ENCODE assay signal across 1 cellular context in the genomic region with DNA sequence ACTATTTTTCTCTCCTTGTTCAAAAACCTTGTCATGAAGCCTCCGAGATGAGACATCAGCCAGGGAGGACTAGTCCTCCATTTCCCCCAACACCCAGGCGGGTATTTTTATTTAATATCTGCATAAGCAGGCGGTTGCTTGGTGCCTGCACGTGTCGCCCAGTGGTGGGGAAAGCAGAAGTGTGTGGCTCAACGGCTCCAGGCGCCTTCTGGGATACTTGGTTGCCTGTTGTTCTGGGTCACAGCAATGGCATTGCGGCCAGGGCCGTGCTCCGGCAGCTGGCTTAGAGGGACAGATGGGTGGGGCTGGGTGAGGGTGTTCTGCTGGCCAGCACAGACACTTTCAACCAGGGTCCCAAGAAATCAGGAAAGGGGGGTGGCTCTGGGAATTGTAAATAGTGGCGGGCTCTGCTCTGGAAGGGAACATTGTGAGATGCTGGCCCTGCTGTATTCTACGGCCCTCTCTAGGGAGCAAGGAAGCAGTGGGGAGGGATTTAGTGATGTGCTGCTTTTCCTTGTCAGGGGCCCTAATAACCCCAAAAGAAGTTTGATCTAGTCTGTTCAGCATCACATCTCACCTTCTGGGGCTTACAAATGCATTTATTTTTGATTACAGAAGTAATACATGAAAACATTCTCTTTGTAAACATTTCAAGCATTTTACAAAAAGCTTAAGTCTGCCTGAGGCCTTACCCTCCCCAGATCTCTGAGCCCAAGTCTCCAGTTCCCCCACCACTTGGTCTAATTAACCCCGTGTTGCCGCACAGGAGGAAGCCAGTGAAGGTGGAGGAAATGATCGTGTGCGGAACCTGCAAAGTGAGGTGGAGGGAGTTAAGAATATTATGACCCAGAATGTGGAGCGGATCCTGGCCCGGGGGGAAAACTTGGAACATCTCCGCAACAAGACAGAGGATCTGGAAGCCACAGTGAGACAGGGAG.
TF ChIP-seq lines count a peak whose summit lies in the region.

No MANE protein-coding gene starts in this region.

TF ChIP-seq in K562, 482 proteins besides CTCF, POLR2A, EP300 and RAD21 (continued from another document and continues in another):
- TF ChIP-seq, protein P1, sequence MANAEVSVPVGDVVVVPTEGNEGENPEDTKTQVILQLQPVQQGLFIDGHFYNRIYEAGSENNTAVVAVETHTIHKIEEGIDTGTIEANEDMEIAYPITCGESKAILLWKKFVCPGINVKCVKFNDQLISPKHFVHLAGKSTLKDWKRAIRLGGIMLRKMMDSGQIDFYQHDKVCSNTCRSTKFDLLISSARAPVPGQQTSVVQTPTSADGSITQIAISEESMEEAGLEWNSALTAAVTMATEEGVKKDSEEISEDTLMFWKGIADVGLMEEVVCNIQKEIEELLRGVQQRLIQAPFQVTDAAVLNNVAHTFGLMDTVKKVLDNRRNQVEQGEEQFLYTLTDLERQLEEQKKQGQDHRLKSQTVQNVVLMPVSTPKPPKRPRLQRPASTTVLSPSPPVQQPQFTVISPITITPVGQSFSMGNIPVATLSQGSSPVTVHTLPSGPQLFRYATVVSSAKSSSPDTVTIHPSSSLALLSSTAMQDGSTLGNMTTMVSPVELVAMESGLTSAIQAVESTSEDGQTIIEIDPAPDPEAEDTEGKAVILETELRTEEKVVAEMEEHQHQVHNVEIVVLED (CRISPR knock-in tag; IDR thresholded peaks at IDR 0.05) = peak; percentile 31; the same call in 1 of the 2 replicates
- no peak for TF ChIP-seq ILK (tag; IDR thresholded peaks at IDR 0.05; ENCODE audit: borderline replicate concordance, low read depth)
- TF ChIP-seq ERF (CRISPR knock-in tag; IDR thresholded peaks at IDR 0.05) = 0 out of 2 replicates have a peak, but pooled peaks have one; percentile 43
- peak; percentile 60 for TF ChIP-seq EP400 (IDR thresholded peaks at IDR 0.05)
- TF ChIP-seq SREBF2 (CRISPR knock-in tag; IDR thresholded peaks at IDR 0.05) = no peak
- no peak for TF ChIP-seq FOSL1 (tag; conservative IDR thresholded peaks at IDR 0.05)
- TF ChIP-seq, protein P2, sequence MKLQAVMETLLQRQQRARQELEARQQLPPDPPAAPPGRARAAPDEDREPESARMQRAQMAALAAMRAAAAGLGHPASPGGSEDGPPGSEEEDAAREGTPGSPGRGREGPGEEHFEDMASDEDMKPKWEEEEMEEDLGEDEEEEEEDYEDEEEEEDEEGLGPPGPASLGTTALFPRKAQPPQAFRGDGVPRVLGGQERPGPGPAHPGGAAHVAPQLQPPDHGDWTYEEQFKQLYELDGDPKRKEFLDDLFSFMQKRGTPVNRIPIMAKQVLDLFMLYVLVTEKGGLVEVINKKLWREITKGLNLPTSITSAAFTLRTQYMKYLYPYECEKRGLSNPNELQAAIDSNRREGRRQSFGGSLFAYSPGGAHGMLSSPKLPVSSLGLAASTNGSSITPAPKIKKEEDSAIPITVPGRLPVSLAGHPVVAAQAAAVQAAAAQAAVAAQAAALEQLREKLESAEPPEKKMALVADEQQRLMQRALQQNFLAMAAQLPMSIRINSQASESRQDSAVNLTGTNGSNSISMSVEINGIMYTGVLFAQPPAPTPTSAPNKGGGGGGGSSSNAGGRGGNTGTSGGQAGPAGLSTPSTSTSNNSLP (IDR thresholded peaks at IDR 0.05; ENCODE audit: borderline replicate concordance, low read depth, low read length) = no peak
- 0 out of 2 replicates have a peak, but pooled peaks have one; percentile 12 for TF ChIP-seq ZNF561 (CRISPR knock-in tag; conservative IDR thresholded peaks at IDR 0.05)
- TF ChIP-seq CBFB (CRISPR knock-in tag; IDR thresholded peaks at IDR 0.05) = 0 out of 2 replicates have a peak, but pooled peaks have one; percentile 43
- no peak for TF ChIP-seq TFAM (CRISPR knock-in tag; conservative IDR thresholded peaks at IDR 0.05)
- TF ChIP-seq HCFC1 (IDR thresholded peaks at IDR 0.05; ENCODE audit: low read depth, low read length) = no peak
- TF ChIP-seq SPI1 (IDR thresholded peaks at IDR 0.05; ENCODE audit: borderline replicate concordance, low read depth, low read length) = peak; percentile 88
- no peak for TF ChIP-seq NONO (IDR thresholded peaks at IDR 0.05; ENCODE audit: low read depth in 2 of 2, low read length in 1 of 2)
- TF ChIP-seq, protein P3, sequence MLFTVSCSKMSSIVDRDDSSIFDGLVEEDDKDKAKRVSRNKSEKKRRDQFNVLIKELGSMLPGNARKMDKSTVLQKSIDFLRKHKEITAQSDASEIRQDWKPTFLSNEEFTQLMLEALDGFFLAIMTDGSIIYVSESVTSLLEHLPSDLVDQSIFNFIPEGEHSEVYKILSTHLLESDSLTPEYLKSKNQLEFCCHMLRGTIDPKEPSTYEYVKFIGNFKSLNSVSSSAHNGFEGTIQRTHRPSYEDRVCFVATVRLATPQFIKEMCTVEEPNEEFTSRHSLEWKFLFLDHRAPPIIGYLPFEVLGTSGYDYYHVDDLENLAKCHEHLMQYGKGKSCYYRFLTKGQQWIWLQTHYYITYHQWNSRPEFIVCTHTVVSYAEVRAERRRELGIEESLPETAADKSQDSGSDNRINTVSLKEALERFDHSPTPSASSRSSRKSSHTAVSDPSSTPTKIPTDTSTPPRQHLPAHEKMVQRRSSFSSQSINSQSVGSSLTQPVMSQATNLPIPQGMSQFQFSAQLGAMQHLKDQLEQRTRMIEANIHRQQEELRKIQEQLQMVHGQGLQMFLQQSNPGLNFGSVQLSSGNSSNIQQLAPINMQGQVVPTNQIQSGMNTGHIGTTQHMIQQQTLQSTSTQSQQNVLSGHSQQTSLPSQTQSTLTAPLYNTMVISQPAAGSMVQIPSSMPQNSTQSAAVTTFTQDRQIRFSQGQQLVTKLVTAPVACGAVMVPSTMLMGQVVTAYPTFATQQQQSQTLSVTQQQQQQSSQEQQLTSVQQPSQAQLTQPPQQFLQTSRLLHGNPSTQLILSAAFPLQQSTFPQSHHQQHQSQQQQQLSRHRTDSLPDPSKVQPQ (CRISPR knock-in tag; IDR thresholded peaks at IDR 0.05; ENCODE audit: borderline replicate concordance) = no peak
- TF ChIP-seq, protein P4, sequence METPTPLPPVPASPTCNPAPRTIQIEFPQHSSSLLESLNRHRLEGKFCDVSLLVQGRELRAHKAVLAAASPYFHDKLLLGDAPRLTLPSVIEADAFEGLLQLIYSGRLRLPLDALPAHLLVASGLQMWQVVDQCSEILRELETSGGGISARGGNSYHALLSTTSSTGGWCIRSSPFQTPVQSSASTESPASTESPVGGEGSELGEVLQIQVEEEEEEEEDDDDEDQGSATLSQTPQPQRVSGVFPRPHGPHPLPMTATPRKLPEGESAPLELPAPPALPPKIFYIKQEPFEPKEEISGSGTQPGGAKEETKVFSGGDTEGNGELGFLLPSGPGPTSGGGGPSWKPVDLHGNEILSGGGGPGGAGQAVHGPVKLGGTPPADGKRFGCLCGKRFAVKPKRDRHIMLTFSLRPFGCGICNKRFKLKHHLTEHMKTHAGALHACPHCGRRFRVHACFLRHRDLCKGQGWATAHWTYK (CRISPR knock-in tag; IDR thresholded peaks at IDR 0.05) = peak; percentile 54; the same call in 1 of the 2 replicates
- peak; percentile 88 for TF ChIP-seq BHLHE40 (IDR thresholded peaks at IDR 0.05; ENCODE audit: low read length)
- TF ChIP-seq MCM7 (IDR thresholded peaks at IDR 0.05) = no peak
- no peak for TF ChIP-seq FOXA1 (IDR thresholded peaks at IDR 0.05; ENCODE audit: borderline replicate concordance)
- no peak for TF ChIP-seq ZNF79 (CRISPR knock-in tag; IDR thresholded peaks at IDR 0.05; ENCODE audit: low read depth)
- TF ChIP-seq SMAD3 (CRISPR knock-in tag; conservative IDR thresholded peaks at IDR 0.05) = no peak; the same call in 1 of the 2 replicates
- TF ChIP-seq TAF7 (tag; IDR thresholded peaks at IDR 0.05) = no peak
- 0 out of 2 replicates have a peak, but pooled peaks have one; percentile 72 for TF ChIP-seq ZNF695 (CRISPR knock-in tag; IDR thresholded peaks at IDR 0.05)
- TF ChIP-seq, protein P5, sequence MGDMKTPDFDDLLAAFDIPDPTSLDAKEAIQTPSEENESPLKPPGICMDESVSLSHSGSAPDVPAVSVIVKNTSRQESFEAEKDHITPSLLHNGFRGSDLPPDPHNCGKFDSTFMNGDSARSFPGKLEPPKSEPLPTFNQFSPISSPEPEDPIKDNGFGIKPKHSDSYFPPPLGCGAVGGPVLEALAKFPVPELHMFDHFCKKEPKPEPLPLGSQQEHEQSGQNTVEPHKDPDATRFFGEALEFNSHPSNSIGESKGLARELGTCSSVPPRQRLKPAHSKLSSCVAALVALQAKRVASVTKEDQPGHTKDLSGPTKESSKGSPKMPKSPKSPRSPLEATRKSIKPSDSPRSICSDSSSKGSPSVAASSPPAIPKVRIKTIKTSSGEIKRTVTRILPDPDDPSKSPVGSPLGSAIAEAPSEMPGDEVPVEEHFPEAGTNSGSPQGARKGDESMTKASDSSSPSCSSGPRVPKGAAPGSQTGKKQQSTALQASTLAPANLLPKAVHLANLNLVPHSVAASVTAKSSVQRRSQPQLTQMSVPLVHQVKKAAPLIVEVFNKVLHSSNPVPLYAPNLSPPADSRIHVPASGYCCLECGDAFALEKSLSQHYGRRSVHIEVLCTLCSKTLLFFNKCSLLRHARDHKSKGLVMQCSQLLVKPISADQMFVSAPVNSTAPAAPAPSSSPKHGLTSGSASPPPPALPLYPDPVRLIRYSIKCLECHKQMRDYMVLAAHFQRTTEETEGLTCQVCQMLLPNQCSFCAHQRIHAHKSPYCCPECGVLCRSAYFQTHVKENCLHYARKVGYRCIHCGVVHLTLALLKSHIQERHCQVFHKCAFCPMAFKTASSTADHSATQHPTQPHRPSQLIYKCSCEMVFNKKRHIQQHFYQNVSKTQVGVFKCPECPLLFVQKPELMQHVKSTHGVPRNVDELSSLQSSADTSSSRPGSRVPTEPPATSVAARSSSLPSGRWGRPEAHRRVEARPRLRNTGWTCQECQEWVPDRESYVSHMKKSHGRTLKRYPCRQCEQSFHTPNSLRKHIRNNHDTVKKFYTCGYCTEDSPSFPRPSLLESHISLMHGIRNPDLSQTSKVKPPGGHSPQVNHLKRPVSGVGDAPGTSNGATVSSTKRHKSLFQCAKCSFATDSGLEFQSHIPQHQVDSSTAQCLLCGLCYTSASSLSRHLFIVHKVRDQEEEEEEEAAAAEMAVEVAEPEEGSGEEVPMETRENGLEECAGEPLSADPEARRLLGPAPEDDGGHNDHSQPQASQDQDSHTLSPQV (IDR thresholded peaks at IDR 0.05) = peak; percentile 86
- TF ChIP-seq POLR3A (IDR thresholded peaks at IDR 0.05; ENCODE audit: borderline replicate concordance, extremely low read depth, insufficient read depth, insufficient read length) = no peak
- no peak for TF ChIP-seq NCOA6 (IDR thresholded peaks at IDR 0.05)
- peak; percentile 43; the same call in 1 of the 2 replicates for TF ChIP-seq POLR2G (IDR thresholded peaks at IDR 0.05; ENCODE audit: low read depth, low read length)
- TF ChIP-seq, protein P6, sequence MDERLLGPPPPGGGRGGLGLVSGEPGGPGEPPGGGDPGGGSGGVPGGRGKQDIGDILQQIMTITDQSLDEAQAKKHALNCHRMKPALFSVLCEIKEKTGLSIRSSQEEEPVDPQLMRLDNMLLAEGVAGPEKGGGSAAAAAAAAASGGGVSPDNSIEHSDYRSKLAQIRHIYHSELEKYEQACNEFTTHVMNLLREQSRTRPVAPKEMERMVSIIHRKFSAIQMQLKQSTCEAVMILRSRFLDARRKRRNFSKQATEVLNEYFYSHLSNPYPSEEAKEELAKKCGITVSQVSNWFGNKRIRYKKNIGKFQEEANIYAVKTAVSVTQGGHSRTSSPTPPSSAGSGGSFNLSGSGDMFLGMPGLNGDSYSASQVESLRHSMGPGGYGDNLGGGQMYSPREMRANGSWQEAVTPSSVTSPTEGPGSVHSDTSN (CRISPR knock-in tag; IDR thresholded peaks at IDR 0.05; ENCODE audit: low read depth) = no peak
- TF ChIP-seq, protein P6 (tag; conservative IDR thresholded peaks at IDR 0.05; ENCODE audit: low read depth) = peak; percentile 25; the same call in 1 of the 2 replicates
- TF ChIP-seq GTF2E2 (tag; IDR thresholded peaks at IDR 0.05) = peak; percentile 72; the same call in 1 of the 2 replicates
- TF ChIP-seq, protein P7, sequence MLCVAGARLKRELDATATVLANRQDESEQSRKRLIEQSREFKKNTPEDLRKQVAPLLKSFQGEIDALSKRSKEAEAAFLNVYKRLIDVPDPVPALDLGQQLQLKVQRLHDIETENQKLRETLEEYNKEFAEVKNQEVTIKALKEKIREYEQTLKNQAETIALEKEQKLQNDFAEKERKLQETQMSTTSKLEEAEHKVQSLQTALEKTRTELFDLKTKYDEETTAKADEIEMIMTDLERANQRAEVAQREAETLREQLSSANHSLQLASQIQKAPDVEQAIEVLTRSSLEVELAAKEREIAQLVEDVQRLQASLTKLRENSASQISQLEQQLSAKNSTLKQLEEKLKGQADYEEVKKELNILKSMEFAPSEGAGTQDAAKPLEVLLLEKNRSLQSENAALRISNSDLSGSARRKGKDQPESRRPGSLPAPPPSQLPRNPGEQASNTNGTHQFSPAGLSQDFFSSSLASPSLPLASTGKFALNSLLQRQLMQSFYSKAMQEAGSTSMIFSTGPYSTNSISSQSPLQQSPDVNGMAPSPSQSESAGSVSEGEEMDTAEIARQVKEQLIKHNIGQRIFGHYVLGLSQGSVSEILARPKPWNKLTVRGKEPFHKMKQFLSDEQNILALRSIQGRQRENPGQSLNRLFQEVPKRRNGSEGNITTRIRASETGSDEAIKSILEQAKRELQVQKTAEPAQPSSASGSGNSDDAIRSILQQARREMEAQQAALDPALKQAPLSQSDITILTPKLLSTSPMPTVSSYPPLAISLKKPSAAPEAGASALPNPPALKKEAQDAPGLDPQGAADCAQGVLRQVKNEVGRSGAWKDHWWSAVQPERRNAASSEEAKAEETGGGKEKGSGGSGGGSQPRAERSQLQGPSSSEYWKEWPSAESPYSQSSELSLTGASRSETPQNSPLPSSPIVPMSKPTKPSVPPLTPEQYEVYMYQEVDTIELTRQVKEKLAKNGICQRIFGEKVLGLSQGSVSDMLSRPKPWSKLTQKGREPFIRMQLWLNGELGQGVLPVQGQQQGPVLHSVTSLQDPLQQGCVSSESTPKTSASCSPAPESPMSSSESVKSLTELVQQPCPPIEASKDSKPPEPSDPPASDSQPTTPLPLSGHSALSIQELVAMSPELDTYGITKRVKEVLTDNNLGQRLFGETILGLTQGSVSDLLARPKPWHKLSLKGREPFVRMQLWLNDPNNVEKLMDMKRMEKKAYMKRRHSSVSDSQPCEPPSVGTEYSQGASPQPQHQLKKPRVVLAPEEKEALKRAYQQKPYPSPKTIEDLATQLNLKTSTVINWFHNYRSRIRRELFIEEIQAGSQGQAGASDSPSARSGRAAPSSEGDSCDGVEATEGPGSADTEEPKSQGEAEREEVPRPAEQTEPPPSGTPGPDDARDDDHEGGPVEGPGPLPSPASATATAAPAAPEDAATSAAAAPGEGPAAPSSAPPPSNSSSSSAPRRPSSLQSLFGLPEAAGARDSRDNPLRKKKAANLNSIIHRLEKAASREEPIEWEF (CRISPR knock-in tag; IDR thresholded peaks at IDR 0.05) = peak; percentile 87; the same call in 1 of the 2 replicates
- TF ChIP-seq, protein P8, sequence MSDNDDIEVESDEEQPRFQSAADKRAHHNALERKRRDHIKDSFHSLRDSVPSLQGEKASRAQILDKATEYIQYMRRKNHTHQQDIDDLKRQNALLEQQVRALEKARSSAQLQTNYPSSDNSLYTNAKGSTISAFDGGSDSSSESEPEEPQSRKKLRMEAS (CRISPR knock-in tag; IDR thresholded peaks at IDR 0.05) = peak; percentile 33; the same call in 1 of the 2 replicates
- TF ChIP-seq ZNF766 (CRISPR knock-in tag; conservative IDR thresholded peaks at IDR 0.05) = 0 out of 2 replicates have a peak, but pooled peaks have one; percentile 65
- TF ChIP-seq KLF6 (CRISPR knock-in tag; IDR thresholded peaks at IDR 0.05; ENCODE audit: borderline replicate concordance) = 0 out of 2 replicates have a peak, but pooled peaks have one; percentile 53
